Comparison of ENCODE assay signal across 1 cellular context in the genomic region with DNA sequence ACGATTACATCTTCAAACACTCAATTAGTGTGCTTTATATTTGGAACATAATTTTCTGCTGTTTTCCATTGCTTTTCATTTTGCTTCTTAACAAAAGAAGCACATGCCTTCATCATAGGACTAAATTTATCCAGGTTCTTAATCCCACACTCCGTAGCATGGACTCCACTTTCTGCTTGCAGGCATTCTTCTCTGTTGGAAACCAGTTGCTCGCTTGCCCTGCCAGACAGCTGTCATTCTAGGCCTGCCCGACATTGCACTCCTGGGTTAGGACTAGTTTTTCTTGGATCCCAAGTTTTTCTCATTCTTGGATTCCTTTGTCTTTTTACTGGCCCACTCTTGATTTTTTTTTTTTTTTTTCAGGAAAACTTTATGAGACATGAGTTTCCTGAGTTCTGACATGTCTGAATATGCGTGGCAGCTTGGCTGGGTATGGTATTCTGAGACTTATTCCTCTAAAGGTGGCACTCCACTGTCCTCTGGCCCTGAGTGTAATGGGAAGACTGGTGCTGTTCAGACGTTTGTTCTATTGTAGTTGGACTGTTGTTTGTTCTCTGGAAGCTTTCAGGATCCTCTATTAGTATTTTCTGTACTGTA.
TF ChIP-seq lines count a peak whose summit lies in the region.

No MANE protein-coding gene starts in this region.

TF ChIP-seq in GM23338, 12 proteins besides CTCF, POLR2A, EP300 and RAD21 (continued from another document):
- TF ChIP-seq, protein P1, sequence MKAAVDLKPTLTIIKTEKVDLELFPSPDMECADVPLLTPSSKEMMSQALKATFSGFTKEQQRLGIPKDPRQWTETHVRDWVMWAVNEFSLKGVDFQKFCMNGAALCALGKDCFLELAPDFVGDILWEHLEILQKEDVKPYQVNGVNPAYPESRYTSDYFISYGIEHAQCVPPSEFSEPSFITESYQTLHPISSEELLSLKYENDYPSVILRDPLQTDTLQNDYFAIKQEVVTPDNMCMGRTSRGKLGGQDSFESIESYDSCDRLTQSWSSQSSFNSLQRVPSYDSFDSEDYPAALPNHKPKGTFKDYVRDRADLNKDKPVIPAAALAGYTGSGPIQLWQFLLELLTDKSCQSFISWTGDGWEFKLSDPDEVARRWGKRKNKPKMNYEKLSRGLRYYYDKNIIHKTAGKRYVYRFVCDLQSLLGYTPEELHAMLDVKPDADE (IDR thresholded peaks at IDR 0.05): no peak
TF ChIP-seq in GM23338: peak in this region for 0.
